In the genomic region with DNA sequence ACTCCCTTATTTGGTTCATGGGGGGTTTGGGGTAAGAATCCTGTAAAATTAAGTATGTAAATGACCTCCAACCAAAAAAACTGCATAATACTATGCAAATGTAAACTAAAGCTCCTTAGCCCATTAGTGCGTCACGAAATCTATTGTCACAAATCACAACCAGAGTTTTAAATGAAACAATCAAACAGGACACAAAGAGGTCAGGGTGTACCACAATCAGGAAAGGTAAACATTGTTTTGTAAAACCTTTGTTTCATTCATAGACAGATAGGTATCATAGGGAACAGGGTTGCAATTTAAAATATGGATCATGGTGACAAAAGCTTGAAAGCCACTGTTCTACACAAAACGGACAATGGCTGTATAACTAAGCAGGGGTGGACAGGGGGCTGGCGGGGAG, we compare ENCODE assay signal across 21 cellular contexts.
"Had no signal": no experiment of that assay in that cellular context is flagged by ENCODE, and none has a peak within 500 bp of the region (broad histone marks: within the 10 kb centered on the region; RNA-seq: fewer than 3 reads in every experiment).

No MANE protein-coding gene starts in this region.

- H3K27me3 ChIP-seq: esophagus squamous epithelium, gastroesophageal sphincter, suprapubic skin, thyroid gland, upper lobe of right lung, vagina had no signal

- H3K4me3 ChIP-seq: esophagus squamous epithelium, gastroesophageal sphincter, lung, suprapubic skin, thyroid gland, upper lobe of right lung, vagina had no signal

- ATAC-seq: effector memory CD8-positive, alpha-beta T cell; gastroesophageal sphincter; left cardiac atrium; left ventricle myocardium superior; naive thymus-derived CD8-positive, alpha-beta T cell; right cardiac atrium; stimulated activated naive CD8-positive, alpha-beta T cell treated with anti-CD3 and anti-CD28 coated beads, Interleukin-15, Interleukin-2, amounts not matched to agents 100 U/mL and 50 U/mL, for 24 hours; upper lobe of right lung had no signal

- H3K9me3 Mint-ChIP-seq: effector memory CD8-positive, alpha-beta T cell; immature natural killer cell; naive thymus-derived CD8-positive, alpha-beta T cell had no signal

- H3K27ac ChIP-seq: esophagus squamous epithelium, gastroesophageal sphincter, suprapubic skin, thyroid gland, upper lobe of right lung, vagina had no signal

- H3K27me3 Mint-ChIP-seq: dendritic cell treated with granulocyte-macrophage colony-stimulating factor and Interleukin-4, amounts not matched to agents 40 ng/mL and 50 ng/mL, for 4 days; effector memory CD8-positive, alpha-beta T cell; naive thymus-derived CD8-positive, alpha-beta T cell had no signal

- DNase-seq: effector memory CD8-positive, alpha-beta T cell; esophagus squamous epithelium; foreskin fibroblast; glutamatergic neuron; immature natural killer cell; left cardiac atrium; left ventricle myocardium superior; mesendoderm; naive thymus-derived CD8-positive, alpha-beta T cell; posterior cingulate gyrus; right cardiac atrium; small intestine; stimulated activated CD4-positive, alpha-beta T cell treated with anti-CD3 and anti-CD28 coated beads, Interleukin-12 subunit alpha, Interleukin-12 subunit beta, amount 100 ng/mL, for 4 hours; stimulated activated naive CD8-positive, alpha-beta T cell treated with anti-CD3 and anti-CD28 coated beads, Interleukin-15, Interleukin-2, amounts not matched to agents 100 U/mL and 50 U/mL, for 24 hours; thyroid gland; upper lobe of right lung had no signal

- H3K4me3 Mint-ChIP-seq: dendritic cell treated with granulocyte-macrophage colony-stimulating factor and Interleukin-4, amounts not matched to agents 40 ng/mL and 50 ng/mL, for 4 days; effector memory CD8-positive, alpha-beta T cell; immature natural killer cell; naive thymus-derived CD8-positive, alpha-beta T cell had no signal

- H3K9me3 ChIP-seq: esophagus squamous epithelium, gastroesophageal sphincter, suprapubic skin, thyroid gland, upper lobe of right lung, vagina had no signal

- H3K27ac Mint-ChIP-seq: dendritic cell treated with granulocyte-macrophage colony-stimulating factor and Interleukin-4, amounts not matched to agents 40 ng/mL and 50 ng/mL, for 4 days had no signal

- H3K4me1 ChIP-seq: esophagus squamous epithelium, gastroesophageal sphincter, suprapubic skin, upper lobe of right lung, vagina had no signal
